ENCODE assay signal across 13 cellular contexts in the genomic region with DNA sequence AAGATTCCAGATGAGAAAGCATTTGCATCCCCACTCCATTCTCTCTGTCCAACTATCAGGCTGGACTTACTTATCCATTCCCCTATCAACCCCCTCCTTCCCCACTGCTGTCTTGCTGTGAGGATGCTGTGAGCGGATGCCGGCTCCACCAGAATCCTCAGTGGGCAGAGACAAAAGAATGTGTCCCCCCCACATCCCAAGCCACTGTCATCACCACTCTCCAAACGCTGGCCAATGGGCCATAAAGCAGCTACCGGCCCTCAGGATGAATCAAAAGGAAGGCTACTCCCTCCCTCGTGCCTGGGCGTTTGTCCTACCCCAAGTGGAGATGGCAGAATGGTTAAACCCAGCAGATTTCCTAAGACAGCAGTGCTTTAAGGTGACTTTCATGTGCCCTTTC.
"Had no signal": no experiment of that assay in that cellular context is flagged by ENCODE, and none has a peak within 500 bp of the region (broad histone marks: within the 10 kb centered on the region; RNA-seq: fewer than 3 reads in every experiment).

No MANE protein-coding gene starts in this region.

- ATAC-seq: activated CD4-positive, CD25-positive, alpha-beta regulatory T cell treated with anti-CD3 and anti-CD28 coated beads, Interleukin-2, amount 50 U/mL, for 24 hours; natural killer cell; stimulated activated naive B cell treated with anti-CD40 and anti-IgM and Interleukin-4, amounts not matched to agents 10 μg/mL and 1 μg/mL and 100 μg/mL, for 72 hours had no signal

- DNase-seq: activated CD4-positive, alpha-beta T cell treated with anti-CD3 and anti-CD28 coated beads, Interleukin-2, amount 50 U/mL, for 1 hour; activated CD8-positive, alpha-beta memory T cell treated with anti-CD3 and anti-CD28 coated beads, Interleukin-2, amount 50 U/mL, for 48 hours; activated effector memory CD4-positive, alpha-beta T cell treated with Interleukin-2 at 50 U/mL for 16 hours; activated naive CD4-positive, alpha-beta T cell treated with anti-CD3 and anti-CD28 coated beads, Interleukin-2, amount 50 U/mL, for 16 hours; activated T-cell treated with anti-CD3 and anti-CD28 coated beads, Interleukin-2, amount 50 U/mL, for 48 hours; adrenal gland; effector CD8-positive, alpha-beta T cell; lower lobe of right lung; natural killer cell; stimulated activated naive B cell treated with anti-CD40 and anti-IgM and Interleukin-4, amounts not matched to agents 10 μg/mL and 1 μg/mL and 100 μg/mL, for 72 hours had no signal

- H3K27ac ChIP-seq: adrenal gland, cardiac muscle cell, esophagus muscularis mucosa, lower lobe of right lung had no signal

- H3K36me3 ChIP-seq: adrenal gland, cardiac muscle cell, esophagus muscularis mucosa, lower lobe of right lung had no signal

- H3K27me3 ChIP-seq: adrenal gland, cardiac muscle cell had no signal

- H3K4me3 ChIP-seq: adrenal gland, cardiac muscle cell, esophagus muscularis mucosa, lower lobe of right lung had no signal

- H3K4me1 ChIP-seq: adrenal gland, esophagus muscularis mucosa, lower lobe of right lung had no signal

- H3K9me3 ChIP-seq: adrenal gland, esophagus muscularis mucosa, lower lobe of right lung had no signal
